ENCODE assay signal across 18 cellular contexts in the genomic region with DNA sequence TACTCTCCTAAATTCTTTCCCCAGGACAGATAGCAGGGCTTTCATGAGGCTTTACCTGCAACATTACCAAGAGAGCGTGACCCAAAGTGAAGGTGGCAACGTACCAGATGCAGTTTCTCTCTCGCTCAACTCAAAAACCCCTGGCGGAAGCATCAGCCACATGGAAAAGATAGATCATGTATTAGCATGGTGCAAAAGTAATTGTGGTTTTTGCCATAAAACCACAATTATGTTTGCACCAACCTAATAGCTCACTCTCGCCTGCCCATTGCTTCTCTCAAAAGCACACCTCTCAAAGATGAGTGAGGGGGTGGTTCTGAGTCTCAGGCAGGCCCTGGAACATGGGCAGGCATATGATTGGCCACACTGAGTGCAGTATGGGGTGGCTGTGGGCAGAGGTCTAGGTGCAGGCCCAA. TPM values are rescaled to one million over a fixed set of nuclear protein-coding genes. Genes with fewer than 3 reads are reported as not detected.
A peak's percentile ranks its signal among the peaks of the same experiment; 100 is the strongest.
DNase-seq lines count a peak whose midpoint lies in the region; ATAC-seq and TF ChIP-seq lines count a peak whose summit lies in the region.
"Had no signal": no experiment of that assay in that cellular context is flagged by ENCODE, and none has a peak within 500 bp of the region (broad histone marks: within the 10 kb centered on the region; RNA-seq: fewer than 3 reads in every experiment).

No MANE protein-coding gene starts in this region.

- H3K4me2 ChIP-seq in mammary epithelial cell (ENCODE audit: insufficient read depth, low read depth, low read length), result no peak overlapping the region

- no peaks in the 10 kb centered on the region for H3K4me1 ChIP-seq in mammary epithelial cell (ENCODE audit: insufficient read depth, low read length)
- H3K4me1 ChIP-seq: Caco-2, thyroid gland had no signal

- intact Hi-C loops in mammary epithelial cell (cut with micrococcal nuclease) (no loop called here), MCF 10A (cut with micrococcal nuclease) (no loop called here)

- H3K36me3 ChIP-seq in mammary epithelial cell (ENCODE audit: insufficient read depth, low read length), result no peaks in the 10 kb centered on the region
- H3K36me3 ChIP-seq: thyroid gland had no signal

- TF ChIP-seq CTCF in mammary epithelial cell (conservative IDR thresholded peaks at IDR 0.05 in 1 of 2, IDR thresholded peaks at IDR 0.05 in 1 of 2; ENCODE audit: extremely low read depth in 1 of 2, insufficient read depth in 1 of 2, low read depth in 1 of 2, low read length in 2 of 2) (no peak), MCF 10A (IDR thresholded peaks at IDR 0.05; ENCODE audit: unreplicated experiment) (no peak)

- no peak overlapping the region for H2AFZ ChIP-seq in mammary epithelial cell (ENCODE audit: low read depth, low read length)

- no peaks in the 10 kb centered on the region for H3K79me2 ChIP-seq in mammary epithelial cell (ENCODE audit: insufficient read depth, low read length)

- no peak overlapping the region for H3K27ac Mint-ChIP-seq in MCF 10A (ENCODE audit: low read depth, unreplicated experiment)
- H3K27ac Mint-ChIP-seq in stimulated activated naive CD8-positive, alpha-beta T cell treated with anti-CD3 and anti-CD28 coated beads, Interleukin-15, Interleukin-2, amounts not matched to agents 100 ng/mL and 50 ng/mL, for 24 hours, result peak overlapping the region; percentile 74
- H3K27ac Mint-ChIP-seq: progenitor cell of endocrine pancreas had no signal

- BruUV-seq in mammary epithelial cell (replicated peaks; lab: Mats Ljungman, UMichigan), result no TSS peak
- no TSS peak for BruUV-seq in MCF 10A (replicated peaks; lab: Mats Ljungman, UMichigan)

- POLR2A ChIA-PET in MCF 10A (lab: Yijun Ruan, JAX), result no interaction called here

- no peaks in the 10 kb centered on the region for H3K27me3 ChIP-seq in mammary epithelial cell (ENCODE audit: insufficient read depth, low read length)
- H3K27me3 ChIP-seq: thyroid gland had no signal

- DNase-seq in mammary epithelial cell, result peak; percentile 52
- no peak for DNase-seq in MCF 10A (ENCODE audit: unreplicated experiment)
- no peak for DNase-seq in NCI-H2171 (lab: John Stamatoyannopoulos, UW)
- no peak for DNase-seq in stimulated activated naive CD4-positive, alpha-beta T cell treated with Interleukin-2 at 50 U/mL for 16 hours (lab: John Stamatoyannopoulos, UW)
- DNase-seq in DMS153 (lab: John Stamatoyannopoulos, UW), result no peak
- DNase-seq: ACHN; activated CD4-positive, alpha-beta T cell treated with anti-CD3 and anti-CD28 coated beads for 4 hours; Caco-2; GF-D8; left ventricle myocardium superior; naive B cell; NCI-H2029; thyroid gland had no signal

- dilution Hi-C loops in mammary epithelial cell (cut with HindIII; ENCODE audit: low sequenced_read_pairs), result no loop called here

- H3K4me3 Mint-ChIP-seq in MCF 10A (ENCODE audit: unreplicated experiment), result no peak overlapping the region
- H3K4me3 Mint-ChIP-seq in stimulated activated naive CD8-positive, alpha-beta T cell treated with anti-CD3 and anti-CD28 coated beads, Interleukin-15, Interleukin-2, amounts not matched to agents 100 ng/mL and 50 ng/mL, for 24 hours, result peak overlapping the region; percentile 40
- H3K4me3 Mint-ChIP-seq: naive B cell had no signal

- ATAC-seq in GM21825 (IDR thresholded peaks at IDR 0.05; ENCODE audit: unreplicated experiment) (peak; percentile 48), HG03457 (IDR thresholded peaks at IDR 0.05; ENCODE audit: unreplicated experiment) (peak; percentile 82)
- ATAC-seq: left ventricle myocardium superior had no signal

- in situ Hi-C loops in mammary epithelial cell (cut with MboI; ENCODE audit: low sequenced_read_pairs in 2 of 2), result no loop called here

- no peaks in the 10 kb centered on the region for H3K9me3 ChIP-seq in mammary epithelial cell (replicated peaks; ENCODE audit: insufficient read depth, low read length)
- H3K9me3 ChIP-seq: Caco-2, thyroid gland had no signal

- H3K36me3 Mint-ChIP-seq in MCF 10A (ENCODE audit: insufficient read depth, unreplicated experiment), result no peaks in the 10 kb centered on the region
- no peaks in the 10 kb centered on the region for H3K36me3 Mint-ChIP-seq in stimulated activated naive CD8-positive, alpha-beta T cell treated with anti-CD3 and anti-CD28 coated beads, Interleukin-15, Interleukin-2, amounts not matched to agents 100 ng/mL and 50 ng/mL, for 24 hours (ENCODE audit: low read depth)

- H3K27me3 Mint-ChIP-seq in MCF 10A (ENCODE audit: insufficient read depth, unreplicated experiment), result no peaks in the 10 kb centered on the region
- peaks cover 58% of the 10 kb centered on the region for H3K27me3 Mint-ChIP-seq in stimulated activated naive CD8-positive, alpha-beta T cell treated with anti-CD3 and anti-CD28 coated beads, Interleukin-15, Interleukin-2, amounts not matched to agents 100 ng/mL and 50 ng/mL, for 24 hours
- H3K27me3 Mint-ChIP-seq: progenitor cell of endocrine pancreas had no signal

- H3K9me3 Mint-ChIP-seq in MCF 10A (ENCODE audit: unreplicated experiment), result no peaks in the 10 kb centered on the region
- no peaks in the 10 kb centered on the region for H3K9me3 Mint-ChIP-seq in stimulated activated naive CD8-positive, alpha-beta T cell treated with anti-CD3 and anti-CD28 coated beads, Interleukin-15, Interleukin-2, amounts not matched to agents 100 ng/mL and 50 ng/mL, for 24 hours

- 81% methylated on average over 5 of the region's 5 CpGs for WGBS in mammary epithelial cell (ENCODE audit: low coverage, missing lambda C conversion rate)

- H3K4me1 Mint-ChIP-seq in MCF 10A (ENCODE audit: insufficient read depth, unreplicated experiment), result no peaks in the 10 kb centered on the region
- peaks cover 25% of the 10 kb centered on the region for H3K4me1 Mint-ChIP-seq in stimulated activated naive CD8-positive, alpha-beta T cell treated with anti-CD3 and anti-CD28 coated beads, Interleukin-15, Interleukin-2, amounts not matched to agents 100 ng/mL and 50 ng/mL, for 24 hours (ENCODE audit: low read depth)

- CTCF ChIA-PET in mammary epithelial cell (lab: Charles Lee; ENCODE audit: low non-redundant PET) (no interaction called here), MCF 10A (lab: Yijun Ruan, JAX) (no interaction called here)

- H3K27ac ChIP-seq in mammary epithelial cell (ENCODE audit: insufficient read depth, low read depth, low read length), result no peak overlapping the region
- H3K27ac ChIP-seq: thyroid gland had no signal

- H3K9ac ChIP-seq in mammary epithelial cell (ENCODE audit: insufficient read depth, low read length), result no peak overlapping the region

- H3K4me3 ChIP-seq in mammary epithelial cell (replicated peaks in 1 of 3; ENCODE audit: insufficient read depth in 1 of 3, low read depth in 2 of 3, low read length in 3 of 3), result no peak overlapping the region
- H3K4me3 ChIP-seq: thyroid gland had no signal

- no peaks in the 10 kb centered on the region for H4K20me1 ChIP-seq in mammary epithelial cell (ENCODE audit: insufficient read depth, low read length)

RNA-seq across cellular contexts. Expression of a gene that starts 7.0 kb away (rescaled TPM):
- total RNA-seq in mammary epithelial cell (not detected), MCF 10A (2022) (not detected in 2 replicates)
- polyA plus RNA-seq in mammary epithelial cell, result not detected
- polyA minus RNA-seq in mammary epithelial cell, result not detected
- total RNA-seq: Caco-2, LHCN-M2, progenitor cell of endocrine pancreas had no signal
